8 cellular contexts compared by ENCODE assay signal in genomic region chr11:124839051-124839971, GRCh38. TPM values are rescaled to one million over a fixed set of nuclear protein-coding genes. Genes with fewer than 3 reads are reported as not detected.
DNase-seq lines count a peak whose midpoint lies in the region; ATAC-seq and TF ChIP-seq lines count a peak whose summit lies in the region.

No MANE protein-coding gene starts in this region.

- H3K4me1 Mint-ChIP-seq in activated CD4-positive, alpha-beta memory T cell treated with anti-CD3 and anti-CD28 coated beads for 36 hours (ENCODE audit: low read depth), result peaks cover 11% of the 10 kb centered on the region
- peaks cover 23% of the 10 kb centered on the region for H3K4me1 Mint-ChIP-seq in activated CD4-positive, alpha-beta memory T cell treated with anti-CD3 and anti-CD28 coated beads, Interleukin-2, amount 10 ng/mL, durations not matched to agents 7 days and 5 days

- H3K27ac Mint-ChIP-seq in activated CD4-positive, alpha-beta memory T cell treated with anti-CD3 and anti-CD28 coated beads for 36 hours, result no peak overlapping the region
- H3K27ac Mint-ChIP-seq in activated CD4-positive, alpha-beta memory T cell treated with anti-CD3 and anti-CD28 coated beads, Interleukin-2, amount 10 ng/mL, durations not matched to agents 7 days and 5 days, result no peak overlapping the region

- intact Hi-C loops in activated CD4-positive, alpha-beta memory T cell treated with anti-CD3 and anti-CD28 coated beads for 36 hours (cut with micrococcal nuclease), result loop anchor here (2.0 to 10.0 kb wide), 2 partner anchors 37 to 435 kb away; no protein-coding TSS in a partner anchor

- no peaks in the 10 kb centered on the region for H3K9me3 Mint-ChIP-seq in activated CD4-positive, alpha-beta memory T cell treated with anti-CD3 and anti-CD28 coated beads for 36 hours
- no peaks in the 10 kb centered on the region for H3K9me3 Mint-ChIP-seq in activated CD4-positive, alpha-beta memory T cell treated with anti-CD3 and anti-CD28 coated beads, Interleukin-2, amount 10 ng/mL, durations not matched to agents 7 days and 5 days

- POLR2A ChIA-PET in activated CD4-positive, alpha-beta memory T cell treated with anti-CD3 and anti-CD28 coated beads for 36 hours (lab: Charles Lee), result interaction anchor here (0.6 kb wide), 1 partner anchor 27 kb away, joined by 3 read pairs; no protein-coding TSS in a partner anchor
- POLR2A ChIA-PET in activated CD4-positive, alpha-beta memory T cell treated with anti-CD3 and anti-CD28 coated beads, Interleukin-2, amount 10 ng/mL, durations not matched to agents 7 days and 5 days (lab: Charles Lee), result no interaction called here

- peak overlapping the region; percentile 59 for H3K4me3 ChIP-seq in adipocyte (ENCODE audit: low read length)
- peak overlapping the region; percentile 6 to 45 (median 26) for H3K4me3 ChIP-seq in tibial nerve

- H3K27me3 ChIP-seq in adipocyte (replicated peaks; ENCODE audit: control insufficient read depth, insufficient read depth, low read length) (peaks cover 61% of the 10 kb centered on the region), tibial nerve (peaks cover 8 to 67% of the 10 kb centered on the region in 2 donors)

- WGBS in tibial nerve, 2 donors, result 1 to 3% methylated on average over 15 to 76 of the region's 88 CpGs

- H3K9ac ChIP-seq in adipocyte (ENCODE audit: low read length), result no peak overlapping the region

- H3K27me3 Mint-ChIP-seq in activated CD4-positive, alpha-beta memory T cell treated with anti-CD3 and anti-CD28 coated beads for 36 hours, result peaks cover 56% of the 10 kb centered on the region
- peaks cover 66% of the 10 kb centered on the region for H3K27me3 Mint-ChIP-seq in activated CD4-positive, alpha-beta memory T cell treated with anti-CD3 and anti-CD28 coated beads, Interleukin-2, amount 10 ng/mL, durations not matched to agents 7 days and 5 days

- peak; percentile 25 for DNase-seq in activated CD4-positive, alpha-beta memory T cell treated with anti-CD3 and anti-CD28 coated beads for 36 hours
- no peak for DNase-seq in activated CD4-positive, alpha-beta memory T cell treated with anti-CD3 and anti-CD28 coated beads, Interleukin-2, amount 10 ng/mL, durations not matched to agents 7 days and 5 days
- DNase-seq in adipocyte (ENCODE audit: low read depth) (peak; percentile 40), left lobe of liver (ENCODE audit: low spot score) (no peak), tibial nerve (ENCODE audit: low spot score in 2 of 2) (no peak)

- TF ChIP-seq POLR2A in tibial nerve (IDR thresholded peaks at IDR 0.05), result no peak

- no peak overlapping the region for H3K27ac ChIP-seq in tibial nerve

- H3K4me1 ChIP-seq in adipocyte (ENCODE audit: control insufficient read depth, insufficient read depth, low read length), result peaks cover 15% of the 10 kb centered on the region
- H3K4me1 ChIP-seq in tibial nerve, result peaks cover 0 to 35% (median 16%) of the 10 kb centered on the region in 4 donors

- ATAC-seq in left lobe of liver (peak; percentile 8), GM19463 (IDR thresholded peaks at IDR 0.05; ENCODE audit: unreplicated experiment) (no peak), HG02678 (IDR thresholded peaks at IDR 0.05; ENCODE audit: unreplicated experiment) (no peak), GM18517 (IDR thresholded peaks at IDR 0.05; ENCODE audit: unreplicated experiment) (no peak)

- no peak for TF ChIP-seq EP300 in tibial nerve (IDR thresholded peaks at IDR 0.05)

- CTCF ChIA-PET in activated CD4-positive, alpha-beta memory T cell treated with anti-CD3 and anti-CD28 coated beads for 36 hours (lab: Charles Lee), result interaction anchor here (0.6 to 5.0 kb wide), 8 partner anchors 27 to 298 kb away, joined by 3 to 85 read pairs (median 25); partner anchors contain the start of genes ESAM, MSANTD2, ROBO3 and SIAE
- CTCF ChIA-PET in activated CD4-positive, alpha-beta memory T cell treated with anti-CD3 and anti-CD28 coated beads, Interleukin-2, amount 10 ng/mL, durations not matched to agents 7 days and 5 days (lab: Charles Lee), result interaction anchor here (1.9 to 4.2 kb wide), 6 partner anchors 37 to 196 kb away, joined by 7 to 51 read pairs (median 23); partner anchors contain the start of genes ESAM and MSANTD2

- H3K36me3 ChIP-seq in adipocyte (ENCODE audit: control insufficient read depth, insufficient read depth, low read length, severe bottlenecking), result no peaks in the 10 kb centered on the region
- H3K36me3 ChIP-seq in tibial nerve, result no peaks in the 10 kb centered on the region

- no peak overlapping the region for H3K4me3 Mint-ChIP-seq in activated CD4-positive, alpha-beta memory T cell treated with anti-CD3 and anti-CD28 coated beads for 36 hours
- no peak overlapping the region for H3K4me3 Mint-ChIP-seq in activated CD4-positive, alpha-beta memory T cell treated with anti-CD3 and anti-CD28 coated beads, Interleukin-2, amount 10 ng/mL, durations not matched to agents 7 days and 5 days

- no peaks in the 10 kb centered on the region for H3K36me3 Mint-ChIP-seq in activated CD4-positive, alpha-beta memory T cell treated with anti-CD3 and anti-CD28 coated beads for 36 hours
- no peaks in the 10 kb centered on the region for H3K36me3 Mint-ChIP-seq in activated CD4-positive, alpha-beta memory T cell treated with anti-CD3 and anti-CD28 coated beads, Interleukin-2, amount 10 ng/mL, durations not matched to agents 7 days and 5 days (ENCODE audit: low read depth)

- H3K9me3 ChIP-seq in adipocyte (ENCODE audit: control insufficient read depth, low read length) (no peaks in the 10 kb centered on the region), tibial nerve (no peaks in the 10 kb centered on the region)

- TF ChIP-seq CTCF in tibial nerve (IDR thresholded peaks at IDR 0.05), result no peak

RNA-seq across cellular contexts. Expression of gene ROBO3, which starts 25.9 kb away (rescaled TPM):
- 10 to 100 TPM in 1 of 2 experiments, 1 to 10 TPM in 1; 9.0 to 10.4 TPM for total RNA-seq in activated CD4-positive, alpha-beta memory T cell treated with anti-CD3 and anti-CD28 coated beads for 36 hours
- 1 to 10 TPM; 7.9 to 8.5 TPM for total RNA-seq in activated CD4-positive, alpha-beta memory T cell treated with anti-CD3 and anti-CD28 coated beads, Interleukin-2, amount 10 ng/mL, durations not matched to agents 7 days and 5 days
- total RNA-seq in left lobe of liver (1.5 TPM), tibial nerve (10 to 100 TPM; 22.2 to 34.3 (median 24.8) TPM)

RNA-seq across cellular contexts. Expression of gene MSANTD2, which starts 39.1 kb away (rescaled TPM):
- total RNA-seq in activated CD4-positive, alpha-beta memory T cell treated with anti-CD3 and anti-CD28 coated beads for 36 hours, result 1 to 10 TPM; 6.1 to 6.4 TPM
- 10 to 100 TPM in 1 of 2 experiments, 1 to 10 TPM in 1; 9.4 to 10.4 TPM for total RNA-seq in activated CD4-positive, alpha-beta memory T cell treated with anti-CD3 and anti-CD28 coated beads, Interleukin-2, amount 10 ng/mL, durations not matched to agents 7 days and 5 days
- total RNA-seq in left lobe of liver, result 4.9 TPM
- 10 to 100 TPM; 19.8 to 32.8 (median 23.5) TPM for total RNA-seq in tibial nerve

RNA-seq across cellular contexts. Expression of gene ROBO4, which starts 58.4 kb away (rescaled TPM):
- total RNA-seq in activated CD4-positive, alpha-beta memory T cell treated with anti-CD3 and anti-CD28 coated beads for 36 hours, result not detected
- total RNA-seq in activated CD4-positive, alpha-beta memory T cell treated with anti-CD3 and anti-CD28 coated beads, Interleukin-2, amount 10 ng/mL, durations not matched to agents 7 days and 5 days, result not detected
- total RNA-seq in left lobe of liver, result 6.3 TPM
- total RNA-seq in tibial nerve, result 10 to 100 TPM; 12.1 to 38.8 (median 28.0) TPM

Comparison
In these comparisons a context has a peak if more than half of its experiments do, and no peak if none do; other contexts are left out.
1. DNase-seq: peak in activated CD4-positive, alpha-beta memory T cell treated with anti-CD3 and anti-CD28 coated beads for 36 hours (single experiment) and adipocyte (single experiment); none in activated CD4-positive, alpha-beta memory T cell treated with anti-CD3 and anti-CD28 coated beads, Interleukin-2, amount 10 ng/mL, durations not matched to agents 7 days and 5 days (single experiment), left lobe of liver (single experiment) and tibial nerve (0 of 2).